ENCODE assay signal across 20 cellular contexts in the genomic region with DNA sequence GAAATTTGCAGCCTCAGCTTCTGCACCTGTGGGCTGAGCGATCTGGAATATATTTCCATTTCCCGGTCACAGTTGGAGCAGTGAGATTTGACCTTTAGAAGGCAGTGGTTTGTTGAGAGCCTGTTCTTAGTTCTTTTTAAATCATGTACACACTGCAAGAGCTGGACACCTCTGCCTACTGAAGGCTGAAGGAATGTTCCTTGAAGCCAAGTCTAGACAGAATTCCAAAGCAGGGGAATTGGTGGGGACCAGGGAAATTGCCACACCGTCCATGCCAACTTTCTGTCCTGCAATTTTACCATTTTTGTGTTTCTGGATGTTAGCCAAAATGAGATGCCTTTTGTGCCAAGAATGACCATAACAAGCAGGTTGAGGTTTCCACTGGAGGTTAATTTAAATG.
"Had no signal": no experiment of that assay in that cellular context is flagged by ENCODE, and none has a peak within 500 bp of the region (broad histone marks: within the 10 kb centered on the region; RNA-seq: fewer than 3 reads in every experiment).

No MANE protein-coding gene starts in this region.

- H3K4me2 ChIP-seq: hepatocyte had no signal

- H3K9me3 ChIP-seq: esophagus squamous epithelium, transverse colon, vagina had no signal

- H3K27me3 ChIP-seq: esophagus squamous epithelium, hepatocyte, transverse colon, vagina had no signal

- H3K4me3 ChIP-seq: esophagus squamous epithelium, hepatocyte, lung, transverse colon, vagina had no signal

- ATAC-seq: activated CD8-positive, alpha-beta T cell treated with anti-CD3 and anti-CD28 coated beads, Interleukin-2, amount 10 ng/mL, durations not matched to agents 7 days and 5 days; activated T-cell treated with anti-CD3 and anti-CD28 coated beads, Interleukin-2, amount 50 U/mL, for 4 hours; effector memory CD8-positive, alpha-beta T cell; left colon had no signal

- H2AFZ ChIP-seq: hepatocyte had no signal

- DNase-seq: activated CD4-positive, alpha-beta T cell treated with anti-CD3 and anti-CD28 coated beads for 48 hours; activated CD4-positive, CD25-positive, alpha-beta regulatory T cell; activated CD8-positive, alpha-beta T cell treated with anti-CD3 and anti-CD28 coated beads, Interleukin-2, amount 10 ng/mL, durations not matched to agents 7 days and 5 days; activated naive CD4-positive, alpha-beta T cell treated with anti-CD3 and anti-CD28 coated beads for 36 hours; activated T-cell treated with anti-CD3 and anti-CD28 coated beads, Interleukin-2, amount 50 U/mL, for 4 hours; effector memory CD8-positive, alpha-beta T cell; esophagus squamous epithelium; left colon; nucleus accumbens; posterior cingulate gyrus; retina; stimulated activated CD4-positive, alpha-beta T cell treated with anti-CD3 and anti-CD28 coated beads, Interleukin-2, amount 100 ng/mL, for 24 hours; stimulated activated naive CD4-positive, alpha-beta T cell treated with Interleukin-2 at 50 U/mL for 16 hours; T-helper 1 cell; T1000; transverse colon had no signal

- H3K27me3 Mint-ChIP-seq: effector memory CD8-positive, alpha-beta T cell had no signal

- H3K79me2 ChIP-seq: hepatocyte had no signal

- H3K4me3 Mint-ChIP-seq: activated CD8-positive, alpha-beta T cell treated with anti-CD3 and anti-CD28 coated beads, Interleukin-2, amount 10 ng/mL, durations not matched to agents 7 days and 5 days; activated naive CD4-positive, alpha-beta T cell treated with anti-CD3 and anti-CD28 coated beads for 36 hours; activated T-cell treated with anti-CD3 and anti-CD28 coated beads, Interleukin-2, amount 50 U/mL, for 4 hours; effector memory CD8-positive, alpha-beta T cell; nephron had no signal

- H3K36me3 ChIP-seq: esophagus squamous epithelium, transverse colon, vagina had no signal

- H3K4me1 ChIP-seq: esophagus squamous epithelium, transverse colon, vagina had no signal

- H3K27ac Mint-ChIP-seq: activated CD8-positive, alpha-beta T cell treated with anti-CD3 and anti-CD28 coated beads, Interleukin-2, amount 10 ng/mL, durations not matched to agents 7 days and 5 days; activated naive CD4-positive, alpha-beta T cell treated with anti-CD3 and anti-CD28 coated beads for 36 hours; effector memory CD8-positive, alpha-beta T cell; nephron had no signal

- H3K27ac ChIP-seq: esophagus squamous epithelium, hepatocyte, transverse colon, vagina had no signal
